In the genomic region with DNA sequence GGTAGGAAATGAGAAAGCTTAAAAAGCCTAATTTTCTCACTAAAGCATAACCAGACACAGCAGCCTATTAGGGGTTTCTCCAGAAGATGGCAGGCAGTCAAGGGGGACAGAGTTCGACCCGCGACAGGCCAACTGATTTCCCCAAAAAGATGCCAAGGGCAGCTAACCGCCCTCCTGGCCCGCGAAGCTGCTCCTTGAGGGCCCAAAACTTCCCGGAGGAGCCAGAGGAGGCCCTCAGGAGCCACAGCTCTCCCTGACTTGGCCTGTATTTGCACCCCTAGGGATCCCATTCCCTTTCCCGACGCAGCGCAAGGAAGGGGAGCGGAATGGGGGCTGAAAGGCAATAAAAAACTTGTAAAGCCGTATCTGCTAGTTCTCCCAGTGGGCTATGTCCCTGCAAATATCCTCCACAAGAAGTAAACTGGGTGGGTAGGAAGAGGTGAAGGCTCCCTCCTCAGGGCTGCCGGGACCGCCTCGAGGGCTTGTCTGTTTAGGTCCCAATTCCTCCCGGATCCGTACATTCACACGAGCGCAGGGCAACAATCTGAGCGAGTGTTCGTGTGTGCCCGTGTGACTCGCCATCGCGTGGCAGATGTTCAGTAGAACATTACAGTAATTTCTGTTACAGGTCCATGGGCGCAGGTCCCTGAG, we compare ENCODE assay signal across 8 cellular contexts. TPM values are rescaled to one million over a fixed set of nuclear protein-coding genes. Genes with fewer than 3 reads are reported as not detected.
DNase-seq lines count a peak whose midpoint lies in the region; ATAC-seq lines count a peak whose summit lies in the region.

No MANE protein-coding gene starts in this region.

- H3K9me3 Mint-ChIP-seq in activated naive CD8-positive, alpha-beta T cell treated with anti-CD3 and anti-CD28 coated beads for 36 hours = no peaks in the 10 kb centered on the region
- H3K9me3 Mint-ChIP-seq in stimulated activated memory B cell treated with anti-CD40 and anti-IgM and Interleukin-4, amounts not matched to agents 10 μg/mL and 1 μg/mL and 100 μg/mL, for 72 hours = no peaks in the 10 kb centered on the region

- H3K4me1 ChIP-seq in iPS-15b (ENCODE audit: control insufficient read depth, insufficient read depth, low read length) = peaks cover 4% of the 10 kb centered on the region

- H3K27me3 ChIP-seq in iPS-15b (ENCODE audit: control insufficient read depth, insufficient read depth, low read length) = peaks cover 4% of the 10 kb centered on the region

- peak overlapping the region; percentile 71 for H3K9ac ChIP-seq in iPS-15b (ENCODE audit: low read depth, low read length)

- H3K27ac Mint-ChIP-seq in activated naive CD8-positive, alpha-beta T cell treated with anti-CD3 and anti-CD28 coated beads for 36 hours = peak overlapping the region; percentile 98
- peak overlapping the region; percentile 81 for H3K27ac Mint-ChIP-seq in stimulated activated memory B cell treated with anti-CD40 and anti-IgM and Interleukin-4, amounts not matched to agents 10 μg/mL and 1 μg/mL and 100 μg/mL, for 72 hours

- no peaks in the 10 kb centered on the region for H3K9me3 ChIP-seq in iPS-15b (ENCODE audit: control insufficient read depth, insufficient read depth, low read length)

- H3K4me1 Mint-ChIP-seq in activated naive CD8-positive, alpha-beta T cell treated with anti-CD3 and anti-CD28 coated beads for 36 hours = peaks cover 47% of the 10 kb centered on the region
- peaks cover 77% of the 10 kb centered on the region for H3K4me1 Mint-ChIP-seq in stimulated activated memory B cell treated with anti-CD40 and anti-IgM and Interleukin-4, amounts not matched to agents 10 μg/mL and 1 μg/mL and 100 μg/mL, for 72 hours

- peaks cover 10% of the 10 kb centered on the region for H3K36me3 Mint-ChIP-seq in activated naive CD8-positive, alpha-beta T cell treated with anti-CD3 and anti-CD28 coated beads for 36 hours
- peaks cover 6% of the 10 kb centered on the region for H3K36me3 Mint-ChIP-seq in stimulated activated memory B cell treated with anti-CD40 and anti-IgM and Interleukin-4, amounts not matched to agents 10 μg/mL and 1 μg/mL and 100 μg/mL, for 72 hours

- peak; percentile 0 for ATAC-seq in HG03103 (IDR thresholded peaks at IDR 0.05; ENCODE audit: low read depth, unreplicated experiment)
- ATAC-seq in stimulated activated memory B cell treated with anti-CD40 and anti-IgM and Interleukin-4, amounts not matched to agents 10 μg/mL and 1 μg/mL and 100 μg/mL, for 72 hours = no peak

- DNase-seq in NCI-H82 (lab: John Stamatoyannopoulos, UW) = peak; percentile 53
- no peak for DNase-seq in NCI-H82 treated with DMSO at 0.1 percent for 48 hours (lab: John Stamatoyannopoulos, UW; ENCODE audit: unreplicated experiment)
- peak; percentile 9 for DNase-seq in activated naive CD8-positive, alpha-beta T cell treated with anti-CD3 and anti-CD28 coated beads for 36 hours
- DNase-seq in SHP77 treated with DMSO at 0.1 percent for 48 hours (lab: John Stamatoyannopoulos, UW) = no peak
- no peak for DNase-seq in NCI-H2107 treated with DMSO at 0.1 percent for 48 hours (lab: John Stamatoyannopoulos, UW; ENCODE audit: unreplicated experiment)

- peak overlapping the region; percentile 98 for H3K4me3 ChIP-seq in iPS-15b (ENCODE audit: low read depth, low read length)

- peak overlapping the region; percentile 93 for H3K4me3 Mint-ChIP-seq in activated naive CD8-positive, alpha-beta T cell treated with anti-CD3 and anti-CD28 coated beads for 36 hours
- H3K4me3 Mint-ChIP-seq in stimulated activated memory B cell treated with anti-CD40 and anti-IgM and Interleukin-4, amounts not matched to agents 10 μg/mL and 1 μg/mL and 100 μg/mL, for 72 hours = peak overlapping the region; percentile 82

- H3K27me3 Mint-ChIP-seq in activated naive CD8-positive, alpha-beta T cell treated with anti-CD3 and anti-CD28 coated beads for 36 hours = no peaks in the 10 kb centered on the region
- no peaks in the 10 kb centered on the region for H3K27me3 Mint-ChIP-seq in stimulated activated memory B cell treated with anti-CD40 and anti-IgM and Interleukin-4, amounts not matched to agents 10 μg/mL and 1 μg/mL and 100 μg/mL, for 72 hours

- peaks cover under 1% of the 10 kb centered on the region for H3K36me3 ChIP-seq in iPS-15b (ENCODE audit: control insufficient read depth, insufficient read depth, low read length)

RNA-seq across cellular contexts. Expression of gene NAGK, which starts 0.8 kb away (rescaled TPM):
- total RNA-seq in activated naive CD8-positive, alpha-beta T cell treated with anti-CD3 and anti-CD28 coated beads for 36 hours = 10 to 100 TPM; 55.6 to 62.1 TPM

Comparison
In these comparisons a context has a peak if more than half of its experiments do, and no peak if none do; other contexts are left out.
1. DNase-seq: peak in NCI-H82 (single experiment) and activated naive CD8-positive, alpha-beta T cell treated with anti-CD3 and anti-CD28 coated beads for 36 hours (single experiment); none in NCI-H82 treated with DMSO at 0.1 percent for 48 hours (single experiment), SHP77 treated with DMSO at 0.1 percent for 48 hours (single experiment) and NCI-H2107 treated with DMSO at 0.1 percent for 48 hours (single experiment).